ENCODE assay signal across 8 cellular contexts in the genomic region with DNA sequence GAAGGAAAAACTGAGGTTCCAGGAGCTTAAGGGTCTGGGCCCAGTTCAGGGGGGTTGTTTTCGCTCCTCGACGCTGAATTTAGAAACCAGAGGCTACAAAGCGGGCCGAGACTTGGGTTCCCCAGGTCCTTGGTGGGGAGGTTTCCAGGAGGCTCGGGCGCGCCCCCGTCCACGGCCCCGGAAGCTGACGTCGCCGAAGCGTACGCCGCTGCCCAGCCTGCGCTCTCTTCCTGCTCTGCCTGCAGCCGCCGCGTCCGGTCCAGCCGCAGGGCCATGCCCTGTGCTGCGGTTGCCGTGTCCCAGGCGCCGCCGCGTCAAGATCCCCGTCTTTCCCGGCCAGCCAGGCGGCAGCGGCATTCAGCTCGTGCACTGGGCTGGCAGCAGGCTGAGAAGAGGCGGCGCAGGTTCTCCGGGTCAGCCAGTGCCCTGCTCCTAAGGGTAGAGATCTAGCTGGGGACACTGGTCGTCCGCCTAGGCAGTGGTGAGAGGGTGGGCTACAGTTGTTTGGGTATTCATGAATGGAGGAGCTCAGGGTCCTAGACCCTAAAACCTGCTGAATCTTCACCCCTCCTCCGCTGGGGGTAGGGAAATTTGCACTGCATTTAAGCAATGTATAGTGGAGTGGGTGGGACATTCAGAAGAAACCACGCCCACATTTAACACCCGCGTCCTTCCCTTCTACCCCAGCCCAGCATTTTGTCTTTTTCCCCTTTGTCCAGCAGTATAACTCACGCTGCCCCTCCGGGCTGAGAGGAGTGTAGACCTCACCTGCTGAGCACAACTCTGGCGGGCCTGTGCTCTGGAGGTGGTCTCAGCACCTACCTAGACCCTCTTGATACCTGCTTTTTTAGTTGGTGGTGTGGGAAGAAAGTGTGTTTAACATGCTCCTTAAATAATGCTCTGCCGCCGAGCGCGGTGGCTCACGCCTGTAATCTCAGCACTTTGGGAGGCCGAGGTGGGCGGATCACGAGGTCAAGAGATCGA. TPM values are rescaled to one million over a fixed set of nuclear protein-coding genes. Genes with fewer than 3 reads are reported as not detected.
DNase-seq lines count a peak whose midpoint lies in the region; ATAC-seq and TF ChIP-seq lines count a peak whose summit lies in the region.

No MANE protein-coding gene starts in this region.

- POLR2A ChIA-PET in BJ (lab: Charles Lee), result no interaction called here

- DNase-seq in BJ (ENCODE audit: low read depth) (no peak), HK-2 (ENCODE audit: unreplicated experiment) (peak; percentile 79), OCI-M1 (lab: John Stamatoyannopoulos, UW) (peak; percentile 85), esophagus squamous epithelium (lab: John Stamatoyannopoulos, UW) (no peak)
- peak; percentile 82 to 86 for DNase-seq in activated T-cell treated with anti-CD3 and anti-CD28 coated beads, Interleukin-2, amount 50 U/mL, for 72 hours
- peak; percentile 44 to 53 for DNase-seq in stimulated activated CD8-positive, alpha-beta memory T cell treated with anti-CD3 and anti-CD28 coated beads, Interleukin-7, amount 100 ng/mL, for 1 hour (ENCODE audit: low read depth in 2 of 2)

- WGBS in esophagus squamous epithelium, 2 donors, result 18 to 39% methylated on average over 7 to 23 of the region's 55 CpGs

- H3K27ac ChIP-seq in esophagus squamous epithelium, result peak overlapping the region; percentile 97 to 100 (median 98)
- peak overlapping the region; percentile 99 for H3K27ac ChIP-seq in muscle layer of duodenum (ENCODE audit: low read length)

- CTCF ChIA-PET in BJ (lab: Yijun Ruan, JAX), result interaction anchor here (0.8 to 1.2 kb wide), 2 partner anchors 83 to 564 kb away, joined by 3 to 5 read pairs; no protein-coding TSS in a partner anchor

- peaks cover 47% of the 10 kb centered on the region for H3K4me1 Mint-ChIP-seq in activated T-cell treated with anti-CD3 and anti-CD28 coated beads, Interleukin-2, amount 50 U/mL, for 72 hours (ENCODE audit: low read depth)

- H3K9me3 Mint-ChIP-seq in activated T-cell treated with anti-CD3 and anti-CD28 coated beads, Interleukin-2, amount 50 U/mL, for 72 hours, result no peaks in the 10 kb centered on the region

- H3K36me3 Mint-ChIP-seq in activated T-cell treated with anti-CD3 and anti-CD28 coated beads, Interleukin-2, amount 50 U/mL, for 72 hours (ENCODE audit: insufficient read depth in 2 of 2), result peaks cover 8% of the 10 kb centered on the region in 2 donors

- H3K27me3 ChIP-seq in BJ (ENCODE audit: control insufficient read depth, insufficient read depth, low read length), result no peaks in the 10 kb centered on the region
- no peaks in the 10 kb centered on the region for H3K27me3 ChIP-seq in esophagus squamous epithelium
- no peaks in the 10 kb centered on the region for H3K27me3 ChIP-seq in muscle layer of duodenum (ENCODE audit: low read depth, low read length)

- H3K4me1 ChIP-seq in esophagus squamous epithelium (peaks cover 8 to 45% (median 27%) of the 10 kb centered on the region in 3 donors), muscle layer of duodenum (ENCODE audit: control insufficient read depth in 1 of 2, insufficient read depth in 2 of 2, low read length in 2 of 2) (peaks cover 0 to 24% of the 10 kb centered on the region in 2 donors)

- peak; percentile 45 for ATAC-seq in GM19328 (IDR thresholded peaks at IDR 0.05; ENCODE audit: unreplicated experiment)
- ATAC-seq in activated T-cell treated with anti-CD3 and anti-CD28 coated beads, Interleukin-2, amount 50 U/mL, for 72 hours (replicated peaks in 1 of 2), result peak; percentile 69 to 80

- H3K9me3 ChIP-seq in esophagus squamous epithelium (no peaks in the 10 kb centered on the region), muscle layer of duodenum (ENCODE audit: control insufficient read depth in 1 of 2, low read length in 2 of 2) (no peaks in the 10 kb centered on the region)

- peak overlapping the region; percentile 98 for H3K27ac Mint-ChIP-seq in activated T-cell treated with anti-CD3 and anti-CD28 coated beads, Interleukin-2, amount 50 U/mL, for 72 hours

- H3K36me3 ChIP-seq in BJ (ENCODE audit: control insufficient read depth, insufficient read depth, low read length) (no peaks in the 10 kb centered on the region), esophagus squamous epithelium (no peaks in the 10 kb centered on the region), muscle layer of duodenum (ENCODE audit: control insufficient read depth in 1 of 2, insufficient read depth in 2 of 2, low read length in 2 of 2) (no peaks in the 10 kb centered on the region)

- peak overlapping the region; percentile 97 to 98 for H3K4me3 Mint-ChIP-seq in activated T-cell treated with anti-CD3 and anti-CD28 coated beads, Interleukin-2, amount 50 U/mL, for 72 hours

- peak in 2 of 4 donors; percentile 75 to 80 for TF ChIP-seq POLR2A in esophagus squamous epithelium (IDR thresholded peaks at IDR 0.05)

- no peak for TF ChIP-seq CTCF in BJ (IDR thresholded peaks at IDR 0.05; ENCODE audit: insufficient read depth, low read depth, low read length)
- peak in 1 of 6 experiments; percentile 5 for TF ChIP-seq CTCF in esophagus squamous epithelium (IDR thresholded peaks at IDR 0.05)

- H3K4me3 ChIP-seq in BJ (ENCODE audit: low read depth, low read length), result peak overlapping the region; percentile 79
- H3K4me3 ChIP-seq in esophagus squamous epithelium, result peak overlapping the region; percentile 70 to 94 (median 77)
- peak overlapping the region; percentile 61 to 85 for H3K4me3 ChIP-seq in muscle layer of duodenum (ENCODE audit: low read depth in 1 of 2, low read length in 2 of 2)

- no peaks in the 10 kb centered on the region for H3K27me3 Mint-ChIP-seq in activated T-cell treated with anti-CD3 and anti-CD28 coated beads, Interleukin-2, amount 50 U/mL, for 72 hours (ENCODE audit: low read depth)

- intact Hi-C loops in esophagus squamous epithelium (cut with DNase I), result no loop called here

RNA-seq across cellular contexts. Expression of a gene that starts 1.1 kb away (rescaled TPM):
- polyA plus RNA-seq in BJ (2011; rRNA removed), result 31.8 and 41.8 TPM in 2 replicates
- 23.9 and 29.8 TPM in 2 replicates for polyA minus RNA-seq in BJ (2011; rRNA and poly(A)+ RNA removed)
- 10 to 100 TPM; 89.0 to 92.7 TPM for total RNA-seq in activated T-cell treated with anti-CD3 and anti-CD28 coated beads, Interleukin-2, amount 50 U/mL, for 72 hours
- 10 to 100 TPM; 52.3 to 76.3 (median 63.3) TPM for total RNA-seq in esophagus squamous epithelium

RNA-seq across cellular contexts. Expression of a gene that starts 50.9 kb away (rescaled TPM):
- not detected in 2 replicates for polyA plus RNA-seq in BJ (2011; rRNA removed)
- polyA minus RNA-seq in BJ (2011; rRNA and poly(A)+ RNA removed), result not detected in 2 replicates
- total RNA-seq in activated T-cell treated with anti-CD3 and anti-CD28 coated beads, Interleukin-2, amount 50 U/mL, for 72 hours, result under 1 TPM; 0.84 to 0.95 TPM
- total RNA-seq in esophagus squamous epithelium, result not detected

RNA-seq across cellular contexts. Expression of a gene that starts 53.3 kb away (rescaled TPM):
- not detected in 2 replicates for polyA plus RNA-seq in BJ (2011; rRNA removed)
- polyA minus RNA-seq in BJ (2011; rRNA and poly(A)+ RNA removed), result not detected in 2 replicates
- total RNA-seq in activated T-cell treated with anti-CD3 and anti-CD28 coated beads, Interleukin-2, amount 50 U/mL, for 72 hours, result under 1 TPM in 1 of 2 donors, not detected in 1; 0.39 TPM
- total RNA-seq in esophagus squamous epithelium, result not detected

Comparison
In these comparisons a context has a peak if more than half of its experiments do, and no peak if none do; other contexts are left out.
1. DNase-seq: peak in HK-2 (single experiment), OCI-M1 (single experiment), activated T-cell treated with anti-CD3 and anti-CD28 coated beads, Interleukin-2, amount 50 U/mL, for 72 hours (2 of 2) and stimulated activated CD8-positive, alpha-beta memory T cell treated with anti-CD3 and anti-CD28 coated beads, Interleukin-7, amount 100 ng/mL, for 1 hour (2 of 2); none in BJ (single experiment) and esophagus squamous epithelium (single experiment).
2. Peak in every context shown above with its lines, with median percentiles within 50 percentile points of each other: H3K4me3 ChIP-seq.